In the genomic region with DNA sequence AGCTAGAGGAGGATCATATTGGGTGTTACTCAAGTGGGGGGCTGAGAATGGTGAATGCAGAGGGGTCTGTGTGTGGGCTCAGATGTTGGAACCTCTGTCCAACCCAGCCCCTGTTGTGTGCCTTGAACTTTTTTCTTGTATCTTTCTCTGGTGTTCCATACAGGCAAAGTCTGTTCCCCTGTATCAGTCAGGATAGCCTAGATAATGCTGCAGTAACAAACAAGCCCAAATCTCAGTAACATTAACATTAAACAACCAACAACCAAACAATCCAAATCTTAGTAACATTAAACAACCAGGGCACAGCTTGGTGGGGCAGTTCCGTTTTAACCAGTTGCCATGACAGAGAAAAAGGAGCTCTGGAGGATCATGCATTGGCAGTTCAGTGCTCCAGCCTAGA, we compare ENCODE assay signal across 3 cellular contexts.
A peak's percentile ranks its signal among the peaks of the same experiment; 100 is the strongest.
TF ChIP-seq lines count a peak whose summit lies in the region.

No MANE protein-coding gene starts in this region.

TF ChIP-seq in IMR-90, 13 proteins besides CTCF, POLR2A, EP300 and RAD21:
- TF ChIP-seq FOS (IDR thresholded peaks at IDR 0.05; ENCODE audit: low read depth, low read length) (no peak), SMC3 (IDR thresholded peaks at IDR 0.05; ENCODE audit: low read depth, low read length) (no peak), RCOR1 (IDR thresholded peaks at IDR 0.05; ENCODE audit: insufficient replicate concordance, low read length) (no peak), CHD1 (IDR thresholded peaks at IDR 0.05; ENCODE audit: low read depth, low read length) (no peak), MAFK (IDR thresholded peaks at IDR 0.05; ENCODE audit: low read depth, low read length) (no peak), CEBPB (IDR thresholded peaks at IDR 0.05; ENCODE audit: low read depth, low read length) (no peak), RFX5 (IDR thresholded peaks at IDR 0.05; ENCODE audit: low read depth, low read length) (no peak), NFE2L2 (IDR thresholded peaks at IDR 0.05; ENCODE audit: low read depth, low read length) (no peak), MXI1 (IDR thresholded peaks at IDR 0.05; ENCODE audit: borderline replicate concordance, low read depth, low read length) (no peak), BHLHE40 (IDR thresholded peaks at IDR 0.05; ENCODE audit: low read depth, low read length) (no peak), MAZ (IDR thresholded peaks at IDR 0.05; ENCODE audit: borderline replicate concordance, low read depth, low read length) (no peak)
- TF ChIP-seq, protein P1, sequence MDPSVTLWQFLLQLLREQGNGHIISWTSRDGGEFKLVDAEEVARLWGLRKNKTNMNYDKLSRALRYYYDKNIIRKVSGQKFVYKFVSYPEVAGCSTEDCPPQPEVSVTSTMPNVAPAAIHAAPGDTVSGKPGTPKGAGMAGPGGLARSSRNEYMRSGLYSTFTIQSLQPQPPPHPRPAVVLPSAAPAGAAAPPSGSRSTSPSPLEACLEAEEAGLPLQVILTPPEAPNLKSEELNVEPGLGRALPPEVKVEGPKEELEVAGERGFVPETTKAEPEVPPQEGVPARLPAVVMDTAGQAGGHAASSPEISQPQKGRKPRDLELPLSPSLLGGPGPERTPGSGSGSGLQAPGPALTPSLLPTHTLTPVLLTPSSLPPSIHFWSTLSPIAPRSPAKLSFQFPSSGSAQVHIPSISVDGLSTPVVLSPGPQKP (IDR thresholded peaks at IDR 0.05; ENCODE audit: borderline replicate concordance, low read depth, low read length): no peak
- TF ChIP-seq, protein P2, sequence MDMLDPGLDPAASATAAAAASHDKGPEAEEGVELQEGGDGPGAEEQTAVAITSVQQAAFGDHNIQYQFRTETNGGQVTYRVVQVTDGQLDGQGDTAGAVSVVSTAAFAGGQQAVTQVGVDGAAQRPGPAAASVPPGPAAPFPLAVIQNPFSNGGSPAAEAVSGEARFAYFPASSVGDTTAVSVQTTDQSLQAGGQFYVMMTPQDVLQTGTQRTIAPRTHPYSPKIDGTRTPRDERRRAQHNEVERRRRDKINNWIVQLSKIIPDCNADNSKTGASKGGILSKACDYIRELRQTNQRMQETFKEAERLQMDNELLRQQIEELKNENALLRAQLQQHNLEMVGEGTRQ (IDR thresholded peaks at IDR 0.05; ENCODE audit: low read depth, low read length): no peak

TF ChIP-seq in K562, 482 proteins besides CTCF, POLR2A, EP300 and RAD21:
- TF ChIP-seq, protein P3, sequence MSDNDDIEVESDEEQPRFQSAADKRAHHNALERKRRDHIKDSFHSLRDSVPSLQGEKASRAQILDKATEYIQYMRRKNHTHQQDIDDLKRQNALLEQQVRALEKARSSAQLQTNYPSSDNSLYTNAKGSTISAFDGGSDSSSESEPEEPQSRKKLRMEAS (CRISPR knock-in tag; IDR thresholded peaks at IDR 0.05): no peak
- TF ChIP-seq, protein P4, sequence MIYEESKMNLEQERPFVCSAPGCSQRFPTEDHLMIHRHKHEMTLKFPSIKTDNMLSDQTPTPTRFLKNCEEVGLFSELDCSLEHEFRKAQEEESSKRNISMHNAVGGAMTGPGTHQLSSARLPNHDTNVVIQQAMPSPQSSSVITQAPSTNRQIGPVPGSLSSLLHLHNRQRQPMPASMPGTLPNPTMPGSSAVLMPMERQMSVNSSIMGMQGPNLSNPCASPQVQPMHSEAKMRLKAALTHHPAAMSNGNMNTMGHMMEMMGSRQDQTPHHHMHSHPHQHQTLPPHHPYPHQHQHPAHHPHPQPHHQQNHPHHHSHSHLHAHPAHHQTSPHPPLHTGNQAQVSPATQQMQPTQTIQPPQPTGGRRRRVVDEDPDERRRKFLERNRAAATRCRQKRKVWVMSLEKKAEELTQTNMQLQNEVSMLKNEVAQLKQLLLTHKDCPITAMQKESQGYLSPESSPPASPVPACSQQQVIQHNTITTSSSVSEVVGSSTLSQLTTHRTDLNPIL (CRISPR knock-in tag; IDR thresholded peaks at IDR 0.05): no peak
- TF ChIP-seq ZNF75A (CRISPR knock-in tag; IDR thresholded peaks at IDR 0.05) (no peak), CBFA2T2 (conservative IDR thresholded peaks at IDR 0.05) (no peak), CREB1 (IDR thresholded peaks at IDR 0.05) (no peak), CREB1 (CRISPR knock-in tag; IDR thresholded peaks at IDR 0.05) (no peak), NFXL1 (CRISPR knock-in tag; IDR thresholded peaks at IDR 0.05) (no peak), ZNF12 (CRISPR knock-in tag; IDR thresholded peaks at IDR 0.05) (peak; percentile 66; the same call in 1 of the 2 replicates)

TF ChIP-seq in GM23338, 12 proteins besides CTCF, POLR2A, EP300 and RAD21:
- no peak for TF ChIP-seq CREB1 (CRISPR knock-in tag; IDR thresholded peaks at IDR 0.05; ENCODE audit: low read depth)
- no peak for TF ChIP-seq ZNF114 (CRISPR knock-in tag; IDR thresholded peaks at IDR 0.05)
- TF ChIP-seq, protein P5, sequence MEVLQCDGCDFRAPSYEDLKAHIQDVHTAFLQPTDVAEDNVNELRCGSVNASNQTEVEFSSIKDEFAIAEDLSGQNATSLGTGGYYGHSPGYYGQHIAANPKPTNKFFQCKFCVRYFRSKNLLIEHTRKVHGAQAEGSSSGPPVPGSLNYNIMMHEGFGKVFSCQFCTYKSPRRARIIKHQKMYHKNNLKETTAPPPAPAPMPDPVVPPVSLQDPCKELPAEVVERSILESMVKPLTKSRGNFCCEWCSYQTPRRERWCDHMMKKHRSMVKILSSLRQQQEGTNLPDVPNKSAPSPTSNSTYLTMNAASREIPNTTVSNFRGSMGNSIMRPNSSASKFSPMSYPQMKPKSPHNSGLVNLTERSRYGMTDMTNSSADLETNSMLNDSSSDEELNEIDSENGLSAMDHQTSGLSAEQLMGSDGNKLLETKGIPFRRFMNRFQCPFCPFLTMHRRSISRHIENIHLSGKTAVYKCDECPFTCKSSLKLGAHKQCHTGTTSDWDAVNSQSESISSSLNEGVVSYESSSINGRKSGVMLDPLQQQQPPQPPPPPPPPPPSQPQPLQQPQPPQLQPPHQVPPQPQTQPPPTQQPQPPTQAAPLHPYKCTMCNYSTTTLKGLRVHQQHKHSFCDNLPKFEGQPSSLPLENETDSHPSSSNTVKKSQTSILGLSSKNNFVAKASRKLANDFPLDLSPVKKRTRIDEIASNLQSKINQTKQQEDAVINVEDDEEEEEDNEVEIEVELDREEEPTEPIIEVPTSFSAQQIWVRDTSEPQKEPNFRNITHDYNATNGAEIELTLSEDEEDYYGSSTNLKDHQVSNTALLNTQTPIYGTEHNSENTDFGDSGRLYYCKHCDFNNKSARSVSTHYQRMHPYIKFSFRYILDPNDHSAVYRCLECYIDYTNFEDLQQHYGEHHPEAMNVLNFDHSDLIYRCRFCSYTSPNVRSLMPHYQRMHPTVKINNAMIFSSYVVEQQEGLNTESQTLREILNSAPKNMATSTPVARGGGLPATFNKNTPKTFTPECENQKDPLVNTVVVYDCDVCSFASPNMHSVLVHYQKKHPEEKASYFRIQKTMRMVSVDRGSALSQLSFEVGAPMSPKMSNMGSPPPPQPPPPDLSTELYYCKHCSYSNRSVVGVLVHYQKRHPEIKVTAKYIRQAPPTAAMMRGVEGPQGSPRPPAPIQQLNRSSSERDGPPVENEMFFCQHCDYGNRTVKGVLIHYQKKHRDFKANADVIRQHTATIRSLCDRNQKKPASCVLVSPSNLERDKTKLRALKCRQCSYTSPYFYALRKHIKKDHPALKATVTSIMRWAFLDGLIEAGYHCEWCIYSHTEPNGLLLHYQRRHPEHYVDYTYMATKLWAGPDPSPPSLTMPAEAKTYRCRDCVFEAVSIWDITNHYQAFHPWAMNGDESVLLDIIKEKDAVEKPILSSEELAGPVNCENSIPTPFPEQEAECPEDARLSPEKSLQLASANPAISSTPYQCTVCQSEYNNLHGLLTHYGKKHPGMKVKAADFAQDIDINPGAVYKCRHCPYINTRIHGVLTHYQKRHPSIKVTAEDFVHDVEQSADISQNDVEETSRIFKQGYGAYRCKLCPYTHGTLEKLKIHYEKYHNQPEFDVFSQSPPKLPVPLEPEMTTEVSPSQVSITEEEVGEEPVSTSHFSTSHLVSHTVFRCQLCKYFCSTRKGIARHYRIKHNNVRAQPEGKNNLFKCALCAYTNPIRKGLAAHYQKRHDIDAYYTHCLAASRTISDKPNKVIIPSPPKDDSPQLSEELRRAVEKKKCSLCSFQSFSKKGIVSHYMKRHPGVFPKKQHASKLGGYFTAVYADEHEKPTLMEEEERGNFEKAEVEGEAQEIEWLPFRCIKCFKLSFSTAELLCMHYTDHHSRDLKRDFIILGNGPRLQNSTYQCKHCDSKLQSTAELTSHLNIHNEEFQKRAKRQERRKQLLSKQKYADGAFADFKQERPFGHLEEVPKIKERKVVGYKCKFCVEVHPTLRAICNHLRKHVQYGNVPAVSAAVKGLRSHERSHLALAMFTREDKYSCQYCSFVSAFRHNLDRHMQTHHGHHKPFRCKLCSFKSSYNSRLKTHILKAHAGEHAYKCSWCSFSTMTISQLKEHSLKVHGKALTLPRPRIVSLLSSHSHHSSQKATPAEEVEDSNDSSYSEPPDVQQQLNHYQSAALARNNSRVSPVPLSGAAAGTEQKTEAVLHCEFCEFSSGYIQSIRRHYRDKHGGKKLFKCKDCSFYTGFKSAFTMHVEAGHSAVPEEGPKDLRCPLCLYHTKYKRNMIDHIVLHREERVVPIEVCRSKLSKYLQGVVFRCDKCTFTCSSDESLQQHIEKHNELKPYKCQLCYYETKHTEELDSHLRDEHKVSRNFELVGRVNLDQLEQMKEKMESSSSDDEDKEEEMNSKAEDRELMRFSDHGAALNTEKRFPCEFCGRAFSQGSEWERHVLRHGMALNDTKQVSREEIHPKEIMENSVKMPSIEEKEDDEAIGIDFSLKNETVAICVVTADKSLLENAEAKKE (CRISPR knock-in tag; IDR thresholded peaks at IDR 0.05): no peak
- TF ChIP-seq EZH2phosphoT487 (IDR thresholded peaks at IDR 0.05; ENCODE audit: unreplicated experiment): no peak
- no peak for TF ChIP-seq EZH2 (IDR thresholded peaks at IDR 0.05; ENCODE audit: low read depth, unreplicated experiment)
- TF ChIP-seq, protein P6, sequence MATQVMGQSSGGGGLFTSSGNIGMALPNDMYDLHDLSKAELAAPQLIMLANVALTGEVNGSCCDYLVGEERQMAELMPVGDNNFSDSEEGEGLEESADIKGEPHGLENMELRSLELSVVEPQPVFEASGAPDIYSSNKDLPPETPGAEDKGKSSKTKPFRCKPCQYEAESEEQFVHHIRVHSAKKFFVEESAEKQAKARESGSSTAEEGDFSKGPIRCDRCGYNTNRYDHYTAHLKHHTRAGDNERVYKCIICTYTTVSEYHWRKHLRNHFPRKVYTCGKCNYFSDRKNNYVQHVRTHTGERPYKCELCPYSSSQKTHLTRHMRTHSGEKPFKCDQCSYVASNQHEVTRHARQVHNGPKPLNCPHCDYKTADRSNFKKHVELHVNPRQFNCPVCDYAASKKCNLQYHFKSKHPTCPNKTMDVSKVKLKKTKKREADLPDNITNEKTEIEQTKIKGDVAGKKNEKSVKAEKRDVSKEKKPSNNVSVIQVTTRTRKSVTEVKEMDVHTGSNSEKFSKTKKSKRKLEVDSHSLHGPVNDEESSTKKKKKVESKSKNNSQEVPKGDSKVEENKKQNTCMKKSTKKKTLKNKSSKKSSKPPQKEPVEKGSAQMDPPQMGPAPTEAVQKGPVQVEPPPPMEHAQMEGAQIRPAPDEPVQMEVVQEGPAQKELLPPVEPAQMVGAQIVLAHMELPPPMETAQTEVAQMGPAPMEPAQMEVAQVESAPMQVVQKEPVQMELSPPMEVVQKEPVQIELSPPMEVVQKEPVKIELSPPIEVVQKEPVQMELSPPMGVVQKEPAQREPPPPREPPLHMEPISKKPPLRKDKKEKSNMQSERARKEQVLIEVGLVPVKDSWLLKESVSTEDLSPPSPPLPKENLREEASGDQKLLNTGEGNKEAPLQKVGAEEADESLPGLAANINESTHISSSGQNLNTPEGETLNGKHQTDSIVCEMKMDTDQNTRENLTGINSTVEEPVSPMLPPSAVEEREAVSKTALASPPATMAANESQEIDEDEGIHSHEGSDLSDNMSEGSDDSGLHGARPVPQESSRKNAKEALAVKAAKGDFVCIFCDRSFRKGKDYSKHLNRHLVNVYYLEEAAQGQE (IDR thresholded peaks at IDR 0.05; ENCODE audit: unreplicated experiment): no peak
- no peak for TF ChIP-seq NANOG (IDR thresholded peaks at IDR 0.05; ENCODE audit: borderline replicate concordance)
- TF ChIP-seq STAT1 (IDR thresholded peaks at IDR 0.05; ENCODE audit: unreplicated experiment): no peak
- no peak for TF ChIP-seq POLR2AphosphoS5 (IDR thresholded peaks at IDR 0.05; ENCODE audit: low read depth)
- TF ChIP-seq, protein P7, sequence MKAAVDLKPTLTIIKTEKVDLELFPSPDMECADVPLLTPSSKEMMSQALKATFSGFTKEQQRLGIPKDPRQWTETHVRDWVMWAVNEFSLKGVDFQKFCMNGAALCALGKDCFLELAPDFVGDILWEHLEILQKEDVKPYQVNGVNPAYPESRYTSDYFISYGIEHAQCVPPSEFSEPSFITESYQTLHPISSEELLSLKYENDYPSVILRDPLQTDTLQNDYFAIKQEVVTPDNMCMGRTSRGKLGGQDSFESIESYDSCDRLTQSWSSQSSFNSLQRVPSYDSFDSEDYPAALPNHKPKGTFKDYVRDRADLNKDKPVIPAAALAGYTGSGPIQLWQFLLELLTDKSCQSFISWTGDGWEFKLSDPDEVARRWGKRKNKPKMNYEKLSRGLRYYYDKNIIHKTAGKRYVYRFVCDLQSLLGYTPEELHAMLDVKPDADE (IDR thresholded peaks at IDR 0.05): no peak
- TF ChIP-seq JUNB (IDR thresholded peaks at IDR 0.05; ENCODE audit: unreplicated experiment): no peak
- TF ChIP-seq ZNF331 (CRISPR knock-in tag; IDR thresholded peaks at IDR 0.05; ENCODE audit: low read depth): no peak
